17 cellular contexts compared by ENCODE assay signal in genomic region chr6:14458669-14459266, GRCh38.
A peak's percentile ranks its signal among the peaks of the same experiment; 100 is the strongest.
DNase-seq lines count a peak whose midpoint lies in the region; ATAC-seq, FAIRE-seq and TF ChIP-seq lines count a peak whose summit lies in the region.
"Had no signal": no experiment of that assay in that cellular context is flagged by ENCODE, and none has a peak within 500 bp of the region (broad histone marks: within the 10 kb centered on the region; RNA-seq: fewer than 3 reads in every experiment).

No MANE protein-coding gene starts in this region.

- no peak overlapping the region for H3K9ac ChIP-seq in K562 (ENCODE audit: insufficient read depth in 1 of 2, low read depth in 2 of 2, low read length in 2 of 2)

- POLR2A ChIA-PET in K562 (lab: Yijun Ruan, JAX): no interaction called here

- no peak overlapping the region for H3K4me3 ChIP-seq in K562
- H3K4me3 ChIP-seq: pancreas had no signal

- no peaks in the 10 kb centered on the region for H3K9me1 ChIP-seq in K562 (ENCODE audit: control insufficient read depth, insufficient read depth, low read length)

- no peak overlapping the region for H3K4me2 ChIP-seq in K562 (ENCODE audit: insufficient read depth, low read length)

- TF ChIP-seq RAD21 in K562 (CRISPR knock-in tag; conservative IDR thresholded peaks at IDR 0.05 in 1 of 2, IDR thresholded peaks at IDR 0.05 in 1 of 2): no peak

- peak; percentile 45; the same call in 1 of the 3 replicates for ATAC-seq in K562
- ATAC-seq: activated CD4-positive, alpha-beta T cell treated with anti-CD3 and anti-CD28 coated beads for 36 hours; SK-N-SH treated with all-trans-retinoic acid at 6 μM for 48 hours; stimulated activated naive CD8-positive, alpha-beta T cell treated with anti-CD3 and anti-CD28 coated beads, Interleukin-15, Interleukin-2, amounts not matched to agents 100 U/mL and 50 U/mL, for 24 hours had no signal

- intact Hi-C loops in K562 (cut with micrococcal nuclease): no loop called here

- peak; percentile 41 for DNase-seq in AG08396 (ENCODE audit: low spot score)
- DNase-seq in HTR-8/SVneo (ENCODE audit: insufficient read length, low spot score): peak; percentile 29
- DNase-seq in K562 (ENCODE audit: extremely low read depth in 1 of 4, low spot score in 3 of 4): peak in 3 of 4 experiments; percentile 36 to 49 (median 38)
- DNase-seq in iris pigment epithelial cell (ENCODE audit: low read depth): peak; percentile 86
- DNase-seq in frontal cortex (ENCODE audit: low spot score in 2 of 2): no peak
- DNase-seq in activated effector memory CD4-positive, alpha-beta T cell treated with anti-CD3 and anti-CD28 coated beads, Interleukin-2, amount 50 U/mL, for 16 hours: no peak
- no peak for DNase-seq in T1000 (lab: John Stamatoyannopoulos, UW)
- no peak for DNase-seq in SKM-1 (lab: John Stamatoyannopoulos, UW; ENCODE audit: unreplicated experiment)
- DNase-seq: activated CD4-positive, alpha-beta T cell treated with anti-CD3 and anti-CD28 coated beads for 36 hours; activated naive CD4-positive, alpha-beta T cell; CD4-positive, alpha-beta T cell; NCI-H1436 treated with DMSO at 0.1 percent for 48 hours; pancreas; stimulated activated CD4-positive, alpha-beta T cell treated with anti-CD3 and anti-CD28 coated beads, Interleukin-4, amount 100 ng/mL, for 24 hours; stimulated activated naive CD8-positive, alpha-beta T cell treated with anti-CD3 and anti-CD28 coated beads, Interleukin-15, Interleukin-2, amounts not matched to agents 100 U/mL and 50 U/mL, for 24 hours had no signal

- peaks cover 6 to 34% of the 10 kb centered on the region in 2 experiments for H3K4me1 ChIP-seq in K562 (replicated peaks in 1 of 2; ENCODE audit: control insufficient read depth in 2 of 2, insufficient read depth in 2 of 2, low read length in 2 of 2)
- H3K4me1 ChIP-seq: pancreas had no signal

- H2AFZ ChIP-seq in K562 (ENCODE audit: low read depth, low read length): peak overlapping the region; percentile 61

- no peak overlapping the region for H3K27ac ChIP-seq in K562 (ENCODE audit: extremely low read depth, low read depth, low read length)
- H3K27ac ChIP-seq: HL-60, pancreas had no signal

- no peaks in the 10 kb centered on the region for H3K9me3 ChIP-seq in K562 (replicated peaks; ENCODE audit: control insufficient read depth, insufficient read depth, low read depth, low read length)
- H3K9me3 ChIP-seq: pancreas had no signal

- no TSS peak for BruUV-seq in K562 (replicated peaks; lab: Mats Ljungman, UMichigan)

- no peaks in the 10 kb centered on the region for H3K36me3 ChIP-seq in K562 (ENCODE audit: control insufficient read depth, insufficient read depth, low read length)
- H3K36me3 ChIP-seq: pancreas had no signal

- FAIRE-seq in HTR-8/SVneo (lab: Jason Lieb, UNC) (no peak), K562 (lab: Jason Lieb, UNC) (peak; percentile 42), frontal cortex (lab: Jason Lieb, UNC) (no peak)
- FAIRE-seq: pancreas had no signal

- no peaks in the 10 kb centered on the region for H3K79me2 ChIP-seq in K562 (ENCODE audit: control insufficient read depth, insufficient read depth, low read length)

- 52% methylated on average over 5 of the region's 5 CpGs for WGBS in K562 (ENCODE audit: insufficient coverage, low coverage, missing lambda C conversion rate)

- CTCF ChIA-PET in K562 (lab: Yijun Ruan, JAX; ENCODE audit: low intra/inter-chr PET ratio): no interaction called here

- no peak for TF ChIP-seq POLR2A in K562 (conservative IDR thresholded peaks at IDR 0.05)

- H4K20me1 ChIP-seq in K562 (replicated peaks; ENCODE audit: control insufficient read depth, insufficient read depth, low read length): no peaks in the 10 kb centered on the region

- TF ChIP-seq EP300 in K562 (IDR thresholded peaks at IDR 0.05; ENCODE audit: low read length): no peak

- in situ Hi-C loops in K562 (cut with MboI): no loop called here

- H3K27me3 ChIP-seq in K562 (ENCODE audit: control insufficient read depth in 2 of 2, insufficient read depth in 2 of 2, low read length in 2 of 2): no peaks in the 10 kb centered on the region
- H3K27me3 ChIP-seq: pancreas had no signal

- no peak for TF ChIP-seq CTCF in K562 (IDR thresholded peaks at IDR 0.05 in 2 of 3, conservative IDR thresholded peaks at IDR 0.05 in 1 of 3; ENCODE audit: insufficient read depth in 2 of 3, low read depth in 1 of 3, low read length in 3 of 3)

TF ChIP-seq in K562, 482 proteins besides CTCF, POLR2A, EP300 and RAD21 (continues in another document):
- TF ChIP-seq MTA1 (IDR thresholded peaks at IDR 0.05; ENCODE audit: borderline replicate concordance) (no peak), ETS2 (tag; IDR thresholded peaks at IDR 0.05; ENCODE audit: borderline replicate concordance, poor library complexity, severe bottlenecking) (no peak), RHOXF2B (CRISPR knock-in tag; conservative IDR thresholded peaks at IDR 0.05) (no peak), ZNF436 (CRISPR knock-in tag; IDR thresholded peaks at IDR 0.05) (no peak), SRSF9 (IDR thresholded peaks at IDR 0.05; ENCODE audit: borderline replicate concordance, low read depth, low read length) (no peak), KDM1A (IDR thresholded peaks at IDR 0.05) (peak in 1 of 2 experiments; percentile 66; a peak in 2 of 4 replicates), HDGF (IDR thresholded peaks at IDR 0.05) (no peak), MECOM (CRISPR knock-in tag; IDR thresholded peaks at IDR 0.05) (no peak), HLTF (IDR thresholded peaks at IDR 0.05) (no peak), JUND (IDR thresholded peaks at IDR 0.05; ENCODE audit: borderline replicate concordance, low read depth, low read length) (0 out of 2 replicates have a peak, but pooled peaks have one; percentile 54), JUND (tag; IDR thresholded peaks at IDR 0.05; ENCODE audit: borderline replicate concordance, low read depth, low read length) (peak; percentile 57; the same call in 2 of the 3 replicates), E2F4 (CRISPR knock-in tag; IDR thresholded peaks at IDR 0.05; ENCODE audit: low read depth) (no peak), SREBF1 (IDR thresholded peaks at IDR 0.05; ENCODE audit: borderline replicate concordance, low read depth, low read length) (no peak), RNF2 (IDR thresholded peaks at IDR 0.05) (no peak), NR3C1 (CRISPR knock-in tag; IDR thresholded peaks at IDR 0.05) (no peak), MEF2D (tag; conservative IDR thresholded peaks at IDR 0.05; ENCODE audit: low read depth) (0 out of 2 replicates have a peak, but pooled peaks have one; percentile 40), MAFG (tag; conservative IDR thresholded peaks at IDR 0.05) (peak; percentile 97), CHD1 (IDR thresholded peaks at IDR 0.05; ENCODE audit: low read length) (no peak), ZNF668 (CRISPR knock-in tag; IDR thresholded peaks at IDR 0.05) (no peak), ZNF639 (CRISPR knock-in tag; conservative IDR thresholded peaks at IDR 0.05 in 1 of 2, IDR thresholded peaks at IDR 0.05 in 1 of 2) (no peak), NFXL1 (CRISPR knock-in tag; IDR thresholded peaks at IDR 0.05) (no peak), TEAD1 (CRISPR knock-in tag; IDR thresholded peaks at IDR 0.05) (0 out of 4 replicates have a peak, but pooled peaks of 1 of the 2 experiments have one; percentile 27), ATF3 (IDR thresholded peaks at IDR 0.05) (no peak), ATF3 (CRISPR knock-in tag; conservative IDR thresholded peaks at IDR 0.05) (no peak), ELK1 (CRISPR knock-in tag; IDR thresholded peaks at IDR 0.05) (no peak), SMARCC2 (IDR thresholded peaks at IDR 0.05; ENCODE audit: low read depth) (peak; percentile 78; the same call in 1 of the 2 replicates), ZNF217 (CRISPR knock-in tag; IDR thresholded peaks at IDR 0.05) (no peak), EP400 (IDR thresholded peaks at IDR 0.05) (peak; percentile 20; the same call in 1 of the 2 replicates), ZNF140 (CRISPR knock-in tag; IDR thresholded peaks at IDR 0.05) (no peak)

Comparison
In these comparisons a context has a peak if more than half of its experiments do, and no peak if none do; other contexts are left out.
1. DNase-seq: peak in AG08396 (single experiment), HTR-8/SVneo (single experiment), K562 (3 of 4) and iris pigment epithelial cell (single experiment); none in frontal cortex (0 of 2), activated effector memory CD4-positive, alpha-beta T cell treated with anti-CD3 and anti-CD28 coated beads, Interleukin-2, amount 50 U/mL, for 16 hours (single experiment), T1000 (single experiment) and SKM-1 (single experiment).